9 cellular contexts compared by ENCODE assay signal in genomic region chr6:89916136-89916920, GRCh38. TPM values are rescaled to one million over a fixed set of nuclear protein-coding genes. Genes with fewer than 3 reads are reported as not detected.
"Had no signal": no experiment of that assay in that cellular context is flagged by ENCODE, and none has a peak within 500 bp of the region (broad histone marks: within the 10 kb centered on the region; RNA-seq: fewer than 3 reads in every experiment).

No MANE protein-coding gene starts in this region.

- DNase-seq: GDM1, GF-D8 had no signal

- ATAC-seq: GM12878 had no signal

- FAIRE-seq: G401.6, GM12878, GM12891, GM12892, GM18507, GM19239 had no signal

- H3K4me3 ChIP-seq: GM12878 had no signal

RNA-seq across cellular contexts. Expression of gene GJA10, which starts 22.1 kb away (rescaled TPM):
- total RNA-seq: G401, GM12878 had no signal
- polyA plus RNA-seq: GM12878 had no signal
